ENCODE assay signal across 9 cellular contexts in genomic region chr10:130141878-130142277, GRCh38. TPM values are rescaled to one million over a fixed set of nuclear protein-coding genes. Genes with fewer than 3 reads are reported as not detected.
DNase-seq lines count a peak whose midpoint lies in the region; ATAC-seq, FAIRE-seq and TF ChIP-seq lines count a peak whose summit lies in the region.
"Had no signal": no experiment of that assay in that cellular context is flagged by ENCODE, and none has a peak within 500 bp of the region (broad histone marks: within the 10 kb centered on the region; RNA-seq: fewer than 3 reads in every experiment).

No MANE protein-coding gene starts in this region.

- H3K27me3 ChIP-seq in tibial nerve (no peaks in the 10 kb centered on the region), pancreas (no peaks in the 10 kb centered on the region)

- intact Hi-C loops in pancreas (cut with DNase I): no loop called here

- H3K9me3 ChIP-seq in tibial nerve (no peaks in the 10 kb centered on the region), pancreas (no peaks in the 10 kb centered on the region)

- no peak overlapping the region for H3K4me3 Mint-ChIP-seq in activated CD8-positive, alpha-beta memory T cell treated with anti-CD3 and anti-CD28 coated beads, Interleukin-2, amount 10 ng/mL, durations not matched to agents 7 days and 5 days
- peak overlapping the region in 3 of 10 donors; percentile 1 to 19 (median 9) for H3K4me3 Mint-ChIP-seq in naive thymus-derived CD8-positive, alpha-beta T cell

- FAIRE-seq in pancreas (lab: Jason Lieb, UNC): no peak

- H3K4me1 Mint-ChIP-seq in activated CD8-positive, alpha-beta memory T cell treated with anti-CD3 and anti-CD28 coated beads, Interleukin-2, amount 10 ng/mL, durations not matched to agents 7 days and 5 days: peaks cover 59% of the 10 kb centered on the region
- H3K4me1 Mint-ChIP-seq in naive thymus-derived CD8-positive, alpha-beta T cell: peaks cover 32 to 71% (median 61%) of the 10 kb centered on the region in 4 donors

- H3K9me3 Mint-ChIP-seq in activated CD8-positive, alpha-beta memory T cell treated with anti-CD3 and anti-CD28 coated beads, Interleukin-2, amount 10 ng/mL, durations not matched to agents 7 days and 5 days (ENCODE audit: low read depth): no peaks in the 10 kb centered on the region
- no peaks in the 10 kb centered on the region for H3K9me3 Mint-ChIP-seq in naive thymus-derived CD8-positive, alpha-beta T cell

- no peak for TF ChIP-seq EP300 in tibial nerve (IDR thresholded peaks at IDR 0.05)

- peak overlapping the region; percentile 9 for H3K27ac Mint-ChIP-seq in activated CD8-positive, alpha-beta memory T cell treated with anti-CD3 and anti-CD28 coated beads, Interleukin-2, amount 10 ng/mL, durations not matched to agents 7 days and 5 days
- H3K27ac Mint-ChIP-seq in naive thymus-derived CD8-positive, alpha-beta T cell: peak overlapping the region in 7 of 10 donors; percentile 11 to 80 (median 37)

- 35 to 59% methylated on average over 2 of the region's 2 CpGs for WGBS in tibial nerve, 2 donors
- 61 to 73% methylated on average over 2 of the region's 2 CpGs for WGBS in pancreas, 2 donors

- peaks cover 38% of the 10 kb centered on the region for H3K36me3 Mint-ChIP-seq in activated CD8-positive, alpha-beta memory T cell treated with anti-CD3 and anti-CD28 coated beads, Interleukin-2, amount 10 ng/mL, durations not matched to agents 7 days and 5 days
- peaks cover 0 to 41% (median 23%) of the 10 kb centered on the region in 3 donors for H3K36me3 Mint-ChIP-seq in naive thymus-derived CD8-positive, alpha-beta T cell

- peaks cover 0 to 68% (median 29%) of the 10 kb centered on the region in 4 donors for H3K4me1 ChIP-seq in tibial nerve
- peaks cover 12 to 20% (median 15%) of the 10 kb centered on the region in 3 donors for H3K4me1 ChIP-seq in pancreas

- H3K27ac ChIP-seq in tibial nerve (no peak overlapping the region), pancreas (no peak overlapping the region)

- no peak for TF ChIP-seq POLR2A in tibial nerve (IDR thresholded peaks at IDR 0.05)

- TF ChIP-seq CTCF in tibial nerve (IDR thresholded peaks at IDR 0.05) (no peak), pancreas (IDR thresholded peaks at IDR 0.05) (no peak)

- peaks cover 0 to 21% (median 0%) of the 10 kb centered on the region in 3 donors for H3K36me3 ChIP-seq in tibial nerve
- no peaks in the 10 kb centered on the region for H3K36me3 ChIP-seq in pancreas

- POLR2A ChIA-PET in naive thymus-derived CD8-positive, alpha-beta T cell (lab: Charles Lee): interaction anchor here (0.7 kb wide), 1 partner anchor 31 kb away, joined by 3 read pairs; the partner anchor contains the start of gene C10orf143

- CTCF ChIA-PET in activated CD8-positive, alpha-beta memory T cell treated with anti-CD3 and anti-CD28 coated beads, Interleukin-2, amount 10 ng/mL, durations not matched to agents 7 days and 5 days (lab: Charles Lee): interaction anchor here (1.0 to 2.0 kb wide), 5 partner anchors 26 to 48 kb away, joined by 3 to 9 read pairs (median 3); partner anchors contain the start of gene C10orf143

- peak; percentile 60 for ATAC-seq in activated CD8-positive, alpha-beta memory T cell treated with anti-CD3 and anti-CD28 coated beads, Interleukin-2, amount 10 ng/mL, durations not matched to agents 7 days and 5 days
- ATAC-seq in GM21786 (IDR thresholded peaks at IDR 0.05; ENCODE audit: unreplicated experiment): peak; percentile 88
- peak; percentile 90 for ATAC-seq in HG03571 (IDR thresholded peaks at IDR 0.05; ENCODE audit: unreplicated experiment)
- ATAC-seq in naive thymus-derived CD8-positive, alpha-beta T cell: peak; percentile 58 to 66
- ATAC-seq in pancreas: no peak

- H3K4me3 ChIP-seq in tibial nerve: no peak overlapping the region
- no peak overlapping the region for H3K4me3 ChIP-seq in pancreas

- peak; percentile 45 for DNase-seq in activated CD8-positive, alpha-beta memory T cell treated with anti-CD3 and anti-CD28 coated beads, Interleukin-2, amount 10 ng/mL, durations not matched to agents 7 days and 5 days
- no peak for DNase-seq in activated CD8-positive, alpha-beta memory T cell treated with anti-CD3 and anti-CD28 coated beads for 24 hours
- peak in 1 of 10 donors; percentile 5 for DNase-seq in naive thymus-derived CD8-positive, alpha-beta T cell
- DNase-seq in tibial nerve (ENCODE audit: low spot score in 2 of 2) (no peak), pancreas (no peak), COLO829 (ENCODE audit: low spot score) (no peak)

- H3K27me3 Mint-ChIP-seq in activated CD8-positive, alpha-beta memory T cell treated with anti-CD3 and anti-CD28 coated beads, Interleukin-2, amount 10 ng/mL, durations not matched to agents 7 days and 5 days: no peaks in the 10 kb centered on the region
- H3K27me3 Mint-ChIP-seq in naive thymus-derived CD8-positive, alpha-beta T cell: no peaks in the 10 kb centered on the region

RNA-seq across cellular contexts. Expression of gene GLRX3, which starts 5.7 kb away (rescaled TPM):
- total RNA-seq in activated CD8-positive, alpha-beta memory T cell treated with anti-CD3 and anti-CD28 coated beads, Interleukin-2, amount 10 ng/mL, durations not matched to agents 7 days and 5 days: 10 to 100 TPM; 65.0 to 89.7 TPM
- total RNA-seq in naive thymus-derived CD8-positive, alpha-beta T cell: 10 to 100 TPM; 47.6 to 52.5 TPM
- 10 to 100 TPM; 71.5 to 97.8 (median 81.8) TPM for polyA plus RNA-seq in naive thymus-derived CD8-positive, alpha-beta T cell
- total RNA-seq in tibial nerve (10 to 100 TPM; 28.4 to 38.2 (median 35.9) TPM), pancreas (10 to 100 TPM; 19.2 to 33.5 (median 28.7) TPM)
- 10 to 100 TPM; 26.0 to 26.8 TPM for polyA plus RNA-seq in pancreas

RNA-seq across cellular contexts. Expression of gene C10orf143, which starts 31.2 kb away (rescaled TPM):
- 1 to 10 TPM; 2.7 to 4.3 TPM for total RNA-seq in activated CD8-positive, alpha-beta memory T cell treated with anti-CD3 and anti-CD28 coated beads, Interleukin-2, amount 10 ng/mL, durations not matched to agents 7 days and 5 days
- 10 to 100 TPM; 17.5 to 19.6 TPM for total RNA-seq in naive thymus-derived CD8-positive, alpha-beta T cell
- polyA plus RNA-seq in naive thymus-derived CD8-positive, alpha-beta T cell: 10 to 100 TPM; 28.6 to 48.1 (median 29.6) TPM
- 1 to 10 TPM; 1.5 to 8.6 (median 3.7) TPM for total RNA-seq in tibial nerve
- total RNA-seq in pancreas: 1 to 10 TPM; 1.6 to 3.3 (median 2.1) TPM
- 1 to 10 TPM; 7.0 to 7.1 TPM for polyA plus RNA-seq in pancreas
- total RNA-seq: HT1080 had no signal

Comparison
In these comparisons a context has a peak if more than half of its experiments do, and no peak if none do; other contexts are left out.
1. ATAC-seq: peak in activated CD8-positive, alpha-beta memory T cell treated with anti-CD3 and anti-CD28 coated beads, Interleukin-2, amount 10 ng/mL, durations not matched to agents 7 days and 5 days (single experiment), GM21786 (single experiment), HG03571 (single experiment) and naive thymus-derived CD8-positive, alpha-beta T cell (2 of 2); none in pancreas (0 of 4).